8 cellular contexts compared by ENCODE assay signal in the genomic region with DNA sequence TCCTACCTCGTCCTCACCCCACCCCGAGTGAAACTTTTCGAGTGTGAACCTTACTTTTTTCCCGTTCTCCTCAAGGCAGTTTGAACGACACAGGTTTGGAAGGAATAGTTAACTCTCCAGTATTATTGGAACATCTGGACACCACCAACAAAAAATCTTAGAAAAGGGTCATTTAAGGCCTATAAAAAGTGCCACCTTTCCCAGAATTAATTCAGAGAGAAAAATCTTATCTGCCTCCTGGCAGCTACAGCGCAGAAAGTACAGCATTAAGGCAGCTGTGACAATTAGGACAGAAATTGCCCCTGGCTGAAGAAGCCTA. TPM values are rescaled to one million over a fixed set of nuclear protein-coding genes. Genes with fewer than 3 reads are reported as not detected.
A peak's percentile ranks its signal among the peaks of the same experiment; 100 is the strongest.
DNase-seq lines count a peak whose midpoint lies in the region; ATAC-seq and TF ChIP-seq lines count a peak whose summit lies in the region.

No MANE protein-coding gene starts in this region.

- POLR2A ChIA-PET in BJ (lab: Charles Lee), result no interaction called here
- POLR2A ChIA-PET in naive thymus-derived CD4-positive, alpha-beta T cell (lab: Charles Lee), result interaction anchor here (0.8 to 2.4 kb wide), 5 partner anchors 14 to 841 kb away, joined by 4 to 22 read pairs (median 6); a partner anchor contains a TSS

- intact Hi-C loops in naive thymus-derived CD4-positive, alpha-beta T cell (cut with micrococcal nuclease), result loop anchor here (1.0 to 10.0 kb wide), 15 partner anchors 14 to 1882 kb away; a partner anchor contains a TSS

- ATAC-seq in naive thymus-derived CD4-positive, alpha-beta T cell, result no peak
- no peak for ATAC-seq in GM21619 (IDR thresholded peaks at IDR 0.05; ENCODE audit: unreplicated experiment)

- H3K27ac Mint-ChIP-seq in naive thymus-derived CD4-positive, alpha-beta T cell, result peak overlapping the region; percentile 82 to 98 (median 96)

- H3K27ac ChIP-seq in naive thymus-derived CD4-positive, alpha-beta T cell (ENCODE audit: low read depth, low read length), result peak overlapping the region; percentile 97

- H3K9me3 ChIP-seq in naive thymus-derived CD4-positive, alpha-beta T cell (ENCODE audit: control insufficient read depth in 2 of 3, low read length in 3 of 3), result no peaks in the 10 kb centered on the region

- H3K4me1 ChIP-seq in naive thymus-derived CD4-positive, alpha-beta T cell (ENCODE audit: control insufficient read depth in 2 of 2, insufficient read depth in 2 of 2, low read length in 2 of 2), result peaks cover 21 to 29% of the 10 kb centered on the region in 2 donors

- DNase-seq in BJ (ENCODE audit: low read depth) (no peak), LoVo (ENCODE audit: low spot score) (peak; percentile 1), choroid plexus epithelial cell (ENCODE audit: low read depth) (no peak), cerebellar nuclear complex (lab: John Stamatoyannopoulos, UW) (no peak), NCI-H2029 treated with DMSO at 0.1 percent for 48 hours (lab: John Stamatoyannopoulos, UW) (no peak), Ammon's horn (ENCODE audit: low spot score) (no peak)
- DNase-seq in naive thymus-derived CD4-positive, alpha-beta T cell, result no peak

- H3K36me3 ChIP-seq in BJ (ENCODE audit: control insufficient read depth, insufficient read depth, low read length), result no peaks in the 10 kb centered on the region
- H3K36me3 ChIP-seq in naive thymus-derived CD4-positive, alpha-beta T cell (ENCODE audit: control insufficient read depth in 2 of 3, insufficient read depth in 3 of 3, low read length in 3 of 3), result peaks cover 0 to 4% (median 0%) of the 10 kb centered on the region in 3 experiments

- peaks cover 0 to 3% (median 0%) of the 10 kb centered on the region in 11 donors for H3K9me3 Mint-ChIP-seq in naive thymus-derived CD4-positive, alpha-beta T cell

- H3K4me3 ChIP-seq in BJ (ENCODE audit: low read depth, low read length), result peak overlapping the region; percentile 74
- peak overlapping the region; percentile 87 for H3K4me3 ChIP-seq in choroid plexus epithelial cell (ENCODE audit: low read depth, low read length)
- H3K4me3 ChIP-seq in naive thymus-derived CD4-positive, alpha-beta T cell (ENCODE audit: low read length), result peak overlapping the region; percentile 67

- peaks cover 23 to 53% (median 39%) of the 10 kb centered on the region in 7 donors for H3K4me1 Mint-ChIP-seq in naive thymus-derived CD4-positive, alpha-beta T cell

- no peaks in the 10 kb centered on the region for H3K27me3 ChIP-seq in BJ (ENCODE audit: control insufficient read depth, insufficient read depth, low read length)
- H3K27me3 ChIP-seq in naive thymus-derived CD4-positive, alpha-beta T cell (ENCODE audit: control insufficient read depth in 2 of 2, insufficient read depth in 2 of 2, low read length in 2 of 2), result no peaks in the 10 kb centered on the region

- H3K27me3 Mint-ChIP-seq in naive thymus-derived CD4-positive, alpha-beta T cell, result no peaks in the 10 kb centered on the region

- peak overlapping the region; percentile 93 to 98 (median 96) for H3K4me3 Mint-ChIP-seq in naive thymus-derived CD4-positive, alpha-beta T cell

- no peak for TF ChIP-seq CTCF in BJ (IDR thresholded peaks at IDR 0.05; ENCODE audit: insufficient read depth, low read depth, low read length)
- TF ChIP-seq CTCF in choroid plexus epithelial cell (conservative IDR thresholded peaks at IDR 0.05; ENCODE audit: low read depth, low read length), result no peak

- CTCF ChIA-PET in BJ (lab: Yijun Ruan, JAX), result interaction anchor here (0.7 to 1.6 kb wide), 3 partner anchors 13 to 58 kb away, joined by 3 to 5 read pairs (median 5); no protein-coding TSS in a partner anchor
- CTCF ChIA-PET in naive thymus-derived CD4-positive, alpha-beta T cell (lab: Charles Lee), result interaction anchor here (0.9 to 1.6 kb wide), 2 partner anchors 43 to 81 kb away, joined by 3 to 5 read pairs; no protein-coding TSS in a partner anchor

- H3K36me3 Mint-ChIP-seq in naive thymus-derived CD4-positive, alpha-beta T cell, result peaks cover 0 to 21% (median 0%) of the 10 kb centered on the region in 5 donors

RNA-seq across cellular contexts. Expression of a gene that starts 1.1 kb away (rescaled TPM):
- polyA plus RNA-seq in BJ (2011; rRNA removed), result 11.2 and 21.3 TPM in 2 replicates
- polyA minus RNA-seq in BJ (2011; rRNA and poly(A)+ RNA removed), result 22.0 and 26.7 TPM in 2 replicates
- total RNA-seq in naive thymus-derived CD4-positive, alpha-beta T cell, result 100 to 1,000 TPM; 111 to 136 (median 114) TPM
- polyA plus RNA-seq in naive thymus-derived CD4-positive, alpha-beta T cell, result 10 to 100 TPM; 28.4 to 48.7 TPM
